Comparison of ENCODE assay signal across 1 cellular context in the genomic region with DNA sequence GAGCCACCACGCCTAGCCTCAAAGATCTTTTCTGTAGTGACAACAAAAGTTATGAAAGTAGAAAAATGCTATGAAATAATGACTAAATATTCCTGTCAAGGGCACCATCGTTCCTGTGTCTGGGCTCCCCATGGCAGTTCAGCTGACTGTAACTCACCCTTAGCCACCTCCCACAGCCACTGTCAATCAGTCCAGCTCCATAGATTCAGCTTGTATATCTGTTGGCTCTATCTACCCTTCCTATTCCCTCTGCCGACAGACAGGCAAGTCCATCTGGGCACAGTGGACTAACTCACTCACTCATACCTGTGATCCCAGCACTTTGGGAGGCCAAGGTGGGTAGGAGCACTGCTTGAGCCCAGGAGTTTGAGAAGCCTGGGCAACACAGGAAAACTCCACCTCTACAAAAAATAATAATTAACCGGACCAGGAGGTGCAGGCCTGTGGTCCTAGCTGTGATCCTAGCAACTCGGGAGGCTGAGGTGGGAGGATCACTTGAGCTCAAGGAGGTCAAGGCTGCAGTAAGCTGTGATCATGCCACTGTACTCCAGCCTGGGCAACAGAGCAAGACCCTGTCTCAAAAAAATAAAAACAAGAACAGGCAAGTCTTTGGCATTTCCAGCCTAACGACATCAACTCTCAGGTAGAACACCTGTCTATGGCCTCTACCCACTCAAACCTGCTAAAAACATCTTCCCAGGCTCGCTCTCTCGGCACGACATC.
TF ChIP-seq lines count a peak whose summit lies in the region.

No MANE protein-coding gene starts in this region.

TF ChIP-seq in HepG2, 621 proteins besides CTCF, POLR2A, EP300 and RAD21:
- peak; percentile 66 for TF ChIP-seq ZMYM3 (CRISPR knock-in tag; IDR thresholded peaks at IDR 0.05)
- TF ChIP-seq, protein P1, sequence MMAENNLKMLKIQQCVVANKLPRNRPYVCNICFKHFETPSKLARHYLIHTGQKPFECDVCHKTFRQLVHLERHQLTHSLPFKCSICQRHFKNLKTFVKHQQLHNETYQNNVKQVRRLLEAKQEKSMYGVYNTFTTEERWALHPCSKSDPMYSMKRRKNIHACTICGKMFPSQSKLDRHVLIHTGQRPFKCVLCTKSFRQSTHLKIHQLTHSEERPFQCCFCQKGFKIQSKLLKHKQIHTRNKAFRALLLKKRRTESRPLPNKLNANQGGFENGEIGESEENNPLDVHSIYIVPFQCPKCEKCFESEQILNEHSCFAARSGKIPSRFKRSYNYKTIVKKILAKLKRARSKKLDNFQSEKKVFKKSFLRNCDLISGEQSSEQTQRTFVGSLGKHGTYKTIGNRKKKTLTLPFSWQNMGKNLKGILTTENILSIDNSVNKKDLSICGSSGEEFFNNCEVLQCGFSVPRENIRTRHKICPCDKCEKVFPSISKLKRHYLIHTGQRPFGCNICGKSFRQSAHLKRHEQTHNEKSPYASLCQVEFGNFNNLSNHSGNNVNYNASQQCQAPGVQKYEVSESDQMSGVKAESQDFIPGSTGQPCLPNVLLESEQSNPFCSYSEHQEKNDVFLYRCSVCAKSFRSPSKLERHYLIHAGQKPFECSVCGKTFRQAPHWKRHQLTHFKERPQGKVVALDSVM (CRISPR knock-in tag; IDR thresholded peaks at IDR 0.05) = peak; percentile 99
- TF ChIP-seq ZNF121 (CRISPR knock-in tag; IDR thresholded peaks at IDR 0.05) = peak; percentile 97
- TF ChIP-seq, protein P2, sequence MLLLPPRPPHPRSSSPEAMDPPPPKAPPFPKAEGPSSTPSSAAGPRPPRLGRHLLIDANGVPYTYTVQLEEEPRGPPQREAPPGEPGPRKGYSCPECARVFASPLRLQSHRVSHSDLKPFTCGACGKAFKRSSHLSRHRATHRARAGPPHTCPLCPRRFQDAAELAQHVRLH (CRISPR knock-in tag; IDR thresholded peaks at IDR 0.05; ENCODE audit: borderline replicate concordance, low read depth) = no peak
- TF ChIP-seq MAF1 (CRISPR knock-in tag; IDR thresholded peaks at IDR 0.05; ENCODE audit: borderline replicate concordance) = no peak
- no peak for TF ChIP-seq REPIN1 (CRISPR knock-in tag; IDR thresholded peaks at IDR 0.05; ENCODE audit: borderline replicate concordance, low read depth)
- 0 out of 2 replicates have a peak, but pooled peaks have one; percentile 27 for TF ChIP-seq RCOR2 (CRISPR knock-in tag; IDR thresholded peaks at IDR 0.05)
